In genomic region chr7:15505761-15506160, GRCh38 we compare ENCODE assay signal across 1 cellular context.
TF ChIP-seq lines count a peak whose summit lies in the region.

No MANE protein-coding gene starts in this region.

TF ChIP-seq in SK-N-SH treated with all-trans-retinoic acid at 6 μM for 48 hours, 23 proteins besides CTCF, POLR2A, EP300 and RAD21 (continued from another document):
- TF ChIP-seq, protein P1, sequence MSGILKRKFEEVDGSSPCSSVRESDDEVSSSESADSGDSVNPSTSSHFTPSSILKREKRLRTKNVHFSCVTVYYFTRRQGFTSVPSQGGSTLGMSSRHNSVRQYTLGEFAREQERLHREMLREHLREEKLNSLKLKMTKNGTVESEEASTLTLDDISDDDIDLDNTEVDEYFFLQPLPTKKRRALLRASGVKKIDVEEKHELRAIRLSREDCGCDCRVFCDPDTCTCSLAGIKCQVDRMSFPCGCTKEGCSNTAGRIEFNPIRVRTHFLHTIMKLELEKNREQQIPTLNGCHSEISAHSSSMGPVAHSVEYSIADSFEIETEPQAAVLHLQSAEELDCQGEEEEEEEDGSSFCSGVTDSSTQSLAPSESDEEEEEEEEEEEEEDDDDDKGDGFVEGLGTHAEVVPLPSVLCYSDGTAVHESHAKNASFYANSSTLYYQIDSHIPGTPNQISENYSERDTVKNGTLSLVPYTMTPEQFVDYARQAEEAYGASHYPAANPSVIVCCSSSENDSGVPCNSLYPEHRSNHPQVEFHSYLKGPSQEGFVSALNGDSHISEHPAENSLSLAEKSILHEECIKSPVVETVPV (CRISPR knock-in tag; IDR thresholded peaks at IDR 0.05), result no peak
- TF ChIP-seq PPARA (CRISPR knock-in tag; IDR thresholded peaks at IDR 0.05; ENCODE audit: borderline replicate concordance) (no peak), ZFP30 (CRISPR knock-in tag; IDR thresholded peaks at IDR 0.05) (no peak), ARNTL (CRISPR knock-in tag; IDR thresholded peaks at IDR 0.05; ENCODE audit: borderline replicate concordance, low read depth) (no peak), ZNF70 (CRISPR knock-in tag; IDR thresholded peaks at IDR 0.05) (no peak), CSDC2 (CRISPR knock-in tag; IDR thresholded peaks at IDR 0.05) (no peak), ESRRG (CRISPR knock-in tag; IDR thresholded peaks at IDR 0.05) (no peak), OSR1 (CRISPR knock-in tag; IDR thresholded peaks at IDR 0.05) (no peak), ZNF8 (CRISPR knock-in tag; IDR thresholded peaks at IDR 0.05) (no peak)
- TF ChIP-seq, protein P2, sequence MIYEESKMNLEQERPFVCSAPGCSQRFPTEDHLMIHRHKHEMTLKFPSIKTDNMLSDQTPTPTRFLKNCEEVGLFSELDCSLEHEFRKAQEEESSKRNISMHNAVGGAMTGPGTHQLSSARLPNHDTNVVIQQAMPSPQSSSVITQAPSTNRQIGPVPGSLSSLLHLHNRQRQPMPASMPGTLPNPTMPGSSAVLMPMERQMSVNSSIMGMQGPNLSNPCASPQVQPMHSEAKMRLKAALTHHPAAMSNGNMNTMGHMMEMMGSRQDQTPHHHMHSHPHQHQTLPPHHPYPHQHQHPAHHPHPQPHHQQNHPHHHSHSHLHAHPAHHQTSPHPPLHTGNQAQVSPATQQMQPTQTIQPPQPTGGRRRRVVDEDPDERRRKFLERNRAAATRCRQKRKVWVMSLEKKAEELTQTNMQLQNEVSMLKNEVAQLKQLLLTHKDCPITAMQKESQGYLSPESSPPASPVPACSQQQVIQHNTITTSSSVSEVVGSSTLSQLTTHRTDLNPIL (CRISPR knock-in tag; IDR thresholded peaks at IDR 0.05; ENCODE audit: low read depth), result no peak
